19 cellular contexts compared by ENCODE assay signal in genomic region chr2:40062381-40062780, GRCh38.
DNase-seq lines count a peak whose midpoint lies in the region; ATAC-seq lines count a peak whose summit lies in the region.
"Had no signal": no experiment of that assay in that cellular context is flagged by ENCODE, and none has a peak within 500 bp of the region (broad histone marks: within the 10 kb centered on the region; RNA-seq: fewer than 3 reads in every experiment).

No MANE protein-coding gene starts in this region.

- no peak for ATAC-seq in GM18909 (IDR thresholded peaks at IDR 0.05; ENCODE audit: poor library complexity, unreplicated experiment)
- ATAC-seq: A549, SK-N-SH treated with all-trans-retinoic acid at 6 μM for 48 hours had no signal

- DNase-seq in NCI-H82 (lab: John Stamatoyannopoulos, UW) = peak; percentile 40
- no peak for DNase-seq in NCI-H82 treated with DMSO at 0.1 percent for 48 hours (lab: John Stamatoyannopoulos, UW; ENCODE audit: unreplicated experiment)
- peak; percentile 33 for DNase-seq in NCI-H1436 treated with DMSO at 0.1 percent for 48 hours (lab: John Stamatoyannopoulos, UW)
- peak; percentile 19 for DNase-seq in SK-N-DZ (ENCODE audit: low spot score)
- no peak for DNase-seq in activated gamma-delta T cell treated with Interleukin-2 at 50 U/mL for 16 hours
- no peak for DNase-seq in NCI-H187 treated with DMSO at 0.1 percent for 48 hours (lab: John Stamatoyannopoulos, UW)
- DNase-seq: C1 segment of cervical spinal cord; HCEC 1CT; Kasumi-1; MM.1S; NCI-H1105; NCI-H2081 treated with DMSO at 0.1 percent for 48 hours; NCI-H446; NK-92 treated with Interleukin-12 subunit alpha and Interleukin-12 subunit beta, amount 100 ng/mL, for 24 hours; SHP77; T-helper 1 cell had no signal

Comparison
In these comparisons a context has a peak if more than half of its experiments do, and no peak if none do; other contexts are left out.
1. DNase-seq: peak in NCI-H82 (single experiment), NCI-H1436 treated with DMSO at 0.1 percent for 48 hours (single experiment) and SK-N-DZ (single experiment); none in NCI-H82 treated with DMSO at 0.1 percent for 48 hours (single experiment), activated gamma-delta T cell treated with Interleukin-2 at 50 U/mL for 16 hours (single experiment) and NCI-H187 treated with DMSO at 0.1 percent for 48 hours (single experiment).